ENCODE assay signal across 13 cellular contexts in genomic region chr6:52620055-52620905, GRCh38.
"Had no signal": no experiment of that assay in that cellular context is flagged by ENCODE, and none has a peak within 500 bp of the region (broad histone marks: within the 10 kb centered on the region; RNA-seq: fewer than 3 reads in every experiment).

No MANE protein-coding gene starts in this region.

- H3K36me3 ChIP-seq: cardiac muscle cell, stomach, upper lobe of left lung had no signal

- H3K9me3 ChIP-seq: stomach, testis, upper lobe of left lung had no signal

- H3K4me1 ChIP-seq: testis, upper lobe of left lung had no signal

- H3K4me3 ChIP-seq: cardiac muscle cell, stomach, testis, upper lobe of left lung had no signal

- DNase-seq: activated CD4-positive, alpha-beta T cell treated with anti-CD3 and anti-CD28 coated beads for 1 hour; activated CD4-positive, alpha-beta T cell treated with anti-CD3 and anti-CD28 coated beads, Interleukin-2, amount 50 U/mL, for 48 hours; activated naive CD4-positive, alpha-beta T cell treated with Interleukin-2 at 50 U/mL for 16 hours; stimulated activated CD4-positive, alpha-beta T cell treated with anti-CD3 and anti-CD28 coated beads, Interleukin-1b, Interleukin-23, amount 100 ng/mL, for 48 hours; stomach; T-helper 9 cell; testis; upper lobe of left lung had no signal

- H3K27ac ChIP-seq: cardiac muscle cell, stomach, testis, upper lobe of left lung, VCaP had no signal

- H3K27me3 ChIP-seq: cardiac muscle cell, stomach, testis, upper lobe of left lung had no signal

- ATAC-seq: activated T-helper 17 cell treated with anti-CD3 and anti-CD28 coated beads, Interleukin-2, amount 50 U/mL, for 72 hours; natural killer cell treated with Interleukin-12 subunit alpha and Interleukin-12 subunit beta and Interleukin-15 and Interleukin-18, amount 100 ng/mL, for 72 hours; sciatic nerve had no signal
